In the genomic region with DNA sequence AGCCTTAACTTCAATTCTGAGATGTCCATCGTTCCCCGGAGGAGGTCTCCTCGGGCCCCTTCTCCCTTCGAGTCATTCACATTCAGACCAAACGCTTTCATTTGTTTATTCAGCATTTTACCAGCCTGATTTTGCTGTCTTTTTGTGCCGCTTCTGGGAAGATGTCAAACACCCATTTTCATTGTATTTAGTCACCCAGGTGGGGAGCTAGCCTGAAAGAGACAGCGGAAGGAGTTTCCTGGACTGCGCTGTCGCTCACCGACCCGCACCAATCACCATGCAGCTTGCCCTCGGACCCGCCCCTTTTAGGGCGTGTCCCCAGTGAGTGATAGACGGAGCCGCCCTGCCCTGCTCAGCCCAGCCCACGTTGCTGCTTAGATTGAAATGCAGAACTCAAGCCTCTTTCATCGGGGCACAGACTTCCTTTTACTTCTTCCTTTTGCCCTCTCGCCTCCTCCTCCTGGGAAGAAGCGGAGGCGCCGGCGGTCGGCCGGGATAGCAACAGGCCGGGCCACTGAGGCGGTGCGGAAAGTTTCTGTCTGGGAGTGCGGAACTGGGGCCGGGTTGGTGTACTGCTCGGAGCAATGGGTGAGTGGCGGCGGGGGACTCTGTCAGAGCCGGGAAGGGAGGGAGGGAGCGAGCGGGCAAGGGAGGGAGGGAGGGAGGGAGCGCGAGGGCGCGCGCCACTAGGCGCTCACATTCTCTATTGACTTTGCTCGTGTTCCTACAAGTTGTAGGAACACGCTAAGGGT, we compare ENCODE assay signal across 8 cellular contexts. TPM values are rescaled to one million over a fixed set of nuclear protein-coding genes. Genes with fewer than 3 reads are reported as not detected.
DNase-seq lines count a peak whose midpoint lies in the region; ATAC-seq and TF ChIP-seq lines count a peak whose summit lies in the region.

A gene (plus strand): TSS at position 355 of the 752 bp plus-strand sequence. CDS start 230 bp downstream, at position 585.

- in situ Hi-C loops in GM23248 (cut with MboI) = loop anchor here (25.0 kb wide), 1 partner anchor 276 kb away; no protein-coding TSS in a partner anchor
- in situ Hi-C loops in transverse colon (cut with MboI; ENCODE audit: low pct_ligation_motif_present in 1 of 4, low pct_unique_long_range_greater_than_20kb in 1 of 4, low sequenced_read_pairs in 3 of 4) = loop anchor here in 2 of 4 donors (25.0 kb wide), 2 partner anchors 276 to 501 kb away; a partner anchor contains a TSS

- peaks cover 62% of the 10 kb centered on the region for H3K27me3 ChIP-seq in GM23248 (replicated peaks; ENCODE audit: insufficient read depth)
- H3K27me3 ChIP-seq in SK-N-SH (ENCODE audit: insufficient read depth) = peaks cover 87% of the 10 kb centered on the region
- peaks cover 100% of the 10 kb centered on the region for H3K27me3 ChIP-seq in transverse colon

- H3K79me2 ChIP-seq in GM23248 (ENCODE audit: insufficient read depth) = no peaks in the 10 kb centered on the region
- H3K79me2 ChIP-seq in SK-N-SH (ENCODE audit: insufficient read depth) = no peaks in the 10 kb centered on the region

- TF ChIP-seq POLR2A in NB4 (IDR thresholded peaks at IDR 0.05; ENCODE audit: extremely low read depth, insufficient read length) (no peak), transverse colon (IDR thresholded peaks at IDR 0.05) (no peak)

- H3K4me2 ChIP-seq in GM23248 (ENCODE audit: unreplicated experiment) (peak within 1 kb of the TSS; percentile 69), SK-N-SH (peak within 1 kb of the TSS; percentile 55)

- H3F3A ChIP-seq in GM23248 (ENCODE audit: insufficient read depth) (no peaks in the 10 kb centered on the region; the same call in 1 of the 2 replicates), SK-N-SH (replicated peaks; ENCODE audit: insufficient read depth) (no peaks in the 10 kb centered on the region)

- TF ChIP-seq EP300 in SK-N-SH (IDR thresholded peaks at IDR 0.05; ENCODE audit: borderline replicate concordance in 1 of 2, low read depth in 1 of 2, low read length in 1 of 2) (no peak), transverse colon (IDR thresholded peaks at IDR 0.05; ENCODE audit: low read depth) (no peak)

- no peak for TF ChIP-seq RAD21 in SK-N-SH (IDR thresholded peaks at IDR 0.05; ENCODE audit: low read length)

- no peak for ATAC-seq in HG02970 (IDR thresholded peaks at IDR 0.05; ENCODE audit: low FRiP score, unreplicated experiment)

- H3K4me3 ChIP-seq in GM23248 = peak within 1 kb of the TSS; percentile 84
- no peak within 1 kb of the TSS for H3K4me3 ChIP-seq in NB4 (ENCODE audit: low read depth, low read length)
- H3K4me3 ChIP-seq in SK-N-SH (ENCODE audit: low read depth in 2 of 2, low read length in 1 of 2) = peak within 1 kb of the TSS in 1 of 2 experiments; percentile 30; a peak in 3 of 4 replicates
- peak within 1 kb of the TSS; percentile 44 for H3K4me3 ChIP-seq in mesodermal cell (ENCODE audit: extremely low read depth, insufficient read depth, low read length, poor library complexity, severe bottlenecking)
- H3K4me3 ChIP-seq in transverse colon = peak within 1 kb of the TSS in 3 of 4 donors; percentile 29 to 54 (median 31)

- H4K20me1 ChIP-seq in GM23248 (ENCODE audit: insufficient read depth) (no peaks in the 10 kb centered on the region), SK-N-SH (ENCODE audit: insufficient read depth) (no peaks in the 10 kb centered on the region)

- H3K27ac ChIP-seq in GM23248 (no peak within 1 kb of the TSS), SK-N-SH (ENCODE audit: low read depth in 2 of 2, low read length in 1 of 2) (no peak within 1 kb of the TSS), mesodermal cell (ENCODE audit: low read depth, low read length, severe bottlenecking) (no peak within 1 kb of the TSS), transverse colon (no peak within 1 kb of the TSS)

- H3K9ac ChIP-seq in GM23248 (no peak within 1 kb of the TSS), SK-N-SH (no peak within 1 kb of the TSS)

- 1 to 2% methylated on average over 36 to 44 of the region's 44 CpGs for WGBS in GM23248 (ENCODE audit: low coverage in 1 of 2, low lambda C conversion rate in 2 of 2, missing lambda C conversion rate in 2 of 2), 2 experiments
- 12% methylated on average over 42 of the region's 44 CpGs for WGBS in SK-N-SH (ENCODE audit: low lambda C conversion rate)
- WGBS in mesodermal cell (ENCODE audit: insufficient coverage in 2 of 2), 2 experiments = 0% methylated on average over 20 to 24 of the region's 44 CpGs
- 0 to 10% methylated on average over 7 to 44 of the region's 44 CpGs for WGBS in transverse colon (ENCODE audit: low coverage in 1 of 2), 2 donors

- H3K9me3 ChIP-seq in GM23248 (ENCODE audit: low read depth) = no peaks in the 10 kb centered on the region
- no peaks in the 10 kb centered on the region for H3K9me3 ChIP-seq in SK-N-SH
- no peaks in the 10 kb centered on the region for H3K9me3 ChIP-seq in mesodermal cell (ENCODE audit: control insufficient read depth, low read length)
- no peaks in the 10 kb centered on the region for H3K9me3 ChIP-seq in transverse colon

- no peak for TF ChIP-seq CTCF in NB4 (IDR thresholded peaks at IDR 0.05; ENCODE audit: low read depth, low read length)
- TF ChIP-seq CTCF in SK-N-SH (IDR thresholded peaks at IDR 0.05) = no peak
- no peak for TF ChIP-seq CTCF in transverse colon (IDR thresholded peaks at IDR 0.05)

- CTCF ChIA-PET in SK-N-SH (lab: Yijun Ruan, JAX) = no interaction called here

- H3K4me1 ChIP-seq in GM23248 (ENCODE audit: insufficient read depth) (no peaks in the 10 kb centered on the region; the same call in 1 of the 2 replicates), SK-N-SH (ENCODE audit: control insufficient read depth in 1 of 2, insufficient read depth in 2 of 2, low read depth in 1 of 2, low read length in 1 of 2) (no peaks in the 10 kb centered on the region; a peak in 1 of 4 replicates), mesodermal cell (ENCODE audit: control insufficient read depth, insufficient read depth, low read length, poor library complexity, severe bottlenecking) (peaks cover 29% of the 10 kb centered on the region), transverse colon (peaks cover 21 to 64% (median 49%) of the 10 kb centered on the region in 4 donors)

- H3K36me3 ChIP-seq in GM23248 (ENCODE audit: low read depth) (no peaks in the 10 kb centered on the region), SK-N-SH (replicated peaks in 1 of 2; ENCODE audit: control insufficient read depth in 1 of 2, insufficient read depth in 2 of 2, low read length in 1 of 2) (no peaks in the 10 kb centered on the region), mesodermal cell (ENCODE audit: control insufficient read depth, insufficient read depth, low read length) (no peaks in the 10 kb centered on the region), transverse colon (no peaks in the 10 kb centered on the region)

- intact Hi-C loops in transverse colon (cut with DNase I; ENCODE audit: low total_unique reads) = no loop called here

- H3K9me2 ChIP-seq in GM23248 (ENCODE audit: insufficient read depth) (no peaks in the 10 kb centered on the region), SK-N-SH (no peaks in the 10 kb centered on the region)

- DNase-seq in EL = peak; percentile 59
- DNase-seq in GM23248 = peak; percentile 90
- DNase-seq in NB4 (ENCODE audit: low read depth) = peak; percentile 29
- peak; percentile 78 for DNase-seq in SK-N-SH
- peak; percentile 92 for DNase-seq in ecto neural progenitor cell (ENCODE audit: low spot score)
- peak; percentile 86 for DNase-seq in transverse colon

- POLR2A ChIA-PET in SK-N-SH (lab: Yijun Ruan, JAX) = no interaction called here

- H2AFZ ChIP-seq in GM23248 = peak within 1 kb of the TSS; percentile 90
- no peak within 1 kb of the TSS for H2AFZ ChIP-seq in SK-N-SH (ENCODE audit: low read depth)

TF ChIP-seq in SK-N-SH, 30 proteins besides CTCF, POLR2A, EP300 and RAD21:
- TF ChIP-seq, protein P1, sequence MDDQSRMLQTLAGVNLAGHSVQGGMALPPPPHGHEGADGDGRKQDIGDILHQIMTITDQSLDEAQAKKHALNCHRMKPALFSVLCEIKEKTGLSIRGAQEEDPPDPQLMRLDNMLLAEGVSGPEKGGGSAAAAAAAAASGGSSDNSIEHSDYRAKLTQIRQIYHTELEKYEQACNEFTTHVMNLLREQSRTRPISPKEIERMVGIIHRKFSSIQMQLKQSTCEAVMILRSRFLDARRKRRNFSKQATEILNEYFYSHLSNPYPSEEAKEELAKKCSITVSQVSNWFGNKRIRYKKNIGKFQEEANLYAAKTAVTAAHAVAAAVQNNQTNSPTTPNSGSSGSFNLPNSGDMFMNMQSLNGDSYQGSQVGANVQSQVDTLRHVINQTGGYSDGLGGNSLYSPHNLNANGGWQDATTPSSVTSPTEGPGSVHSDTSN (IDR thresholded peaks at IDR 0.05) = peak; percentile 96
- TF ChIP-seq, protein P2, sequence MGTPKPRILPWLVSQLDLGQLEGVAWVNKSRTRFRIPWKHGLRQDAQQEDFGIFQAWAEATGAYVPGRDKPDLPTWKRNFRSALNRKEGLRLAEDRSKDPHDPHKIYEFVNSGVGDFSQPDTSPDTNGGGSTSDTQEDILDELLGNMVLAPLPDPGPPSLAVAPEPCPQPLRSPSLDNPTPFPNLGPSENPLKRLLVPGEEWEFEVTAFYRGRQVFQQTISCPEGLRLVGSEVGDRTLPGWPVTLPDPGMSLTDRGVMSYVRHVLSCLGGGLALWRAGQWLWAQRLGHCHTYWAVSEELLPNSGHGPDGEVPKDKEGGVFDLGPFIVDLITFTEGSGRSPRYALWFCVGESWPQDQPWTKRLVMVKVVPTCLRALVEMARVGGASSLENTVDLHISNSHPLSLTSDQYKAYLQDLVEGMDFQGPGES (IDR thresholded peaks at IDR 0.05; ENCODE audit: low read depth, low read length) = no peak

RNA-seq across cellular contexts. Expression of the gene that starts here (rescaled TPM):
- total RNA-seq in GM23248 (2014; rRNA removed; shearing (Covaris generic)) = not detected in 2 replicates
- polyA plus RNA-seq in GM23248 (2016; fragmentation: Nextera tagmentation; extraction: Ambion mirVana) (0.05 and 0.19 TPM in 2 replicates), SK-N-SH (2012; rRNA removed) (not detected in 2 replicates)
- not detected in 2 replicates for polyA plus RNA-seq in SK-N-SH (2012; cell fraction: cytosol; rRNA removed)
- polyA plus RNA-seq in SK-N-SH (2012; cell fraction: nucleus; rRNA removed) = not detected in 2 replicates
- 0.15 TPM for polyA plus RNA-seq in mesodermal cell (2013, experiment 1 of 2)
- polyA plus RNA-seq in mesodermal cell (2013, experiment 2 of 2) = 0.20 TPM
- total RNA-seq in transverse colon = under 1 TPM in 1 of 4 donors, not detected in 3; 0.79 TPM

Comparison
In these comparisons a context has a peak if more than half of its experiments do, and no peak if none do; other contexts are left out.
1. Peak in DNase-seq, H3K4me3 ChIP-seq and H3K4me2 ChIP-seq in GM23248; RNA of the gene not detected or under 1 TPM.
2. Peak in DNase-seq and H3K4me2 ChIP-seq in SK-N-SH; RNA of the gene not detected or under 1 TPM.
3. Peak in DNase-seq and H3K4me3 ChIP-seq in transverse colon; RNA of the gene not detected or under 1 TPM.
4. DNase-seq: peak in every context shown above with its lines; median percentile 92 in ecto neural progenitor cell; 90 in GM23248; 86 in transverse colon; 78 in SK-N-SH; 59 in EL; 29 in NB4.